In the genomic region with DNA sequence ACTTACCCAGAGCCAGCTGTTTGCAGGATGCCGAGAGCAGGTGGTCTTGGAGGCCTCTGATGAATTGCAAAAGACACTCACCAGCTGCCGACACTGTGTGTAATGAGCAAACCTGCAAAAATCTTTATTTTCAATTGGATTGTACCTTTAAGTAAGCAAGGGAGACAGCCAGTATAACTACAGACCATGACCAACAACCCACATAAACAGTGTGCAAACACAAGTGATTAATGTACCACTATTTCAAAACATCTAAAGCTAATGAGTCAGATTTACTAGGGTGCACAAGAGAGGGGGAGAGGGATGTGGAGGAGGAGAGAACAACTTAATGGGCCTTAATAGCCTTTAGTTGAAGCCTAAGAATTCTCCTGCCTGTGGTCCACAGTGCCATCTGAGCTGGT, we compare ENCODE assay signal across 13 cellular contexts.
DNase-seq lines count a peak whose midpoint lies in the region; ATAC-seq and TF ChIP-seq lines count a peak whose summit lies in the region.
"Had no signal": no experiment of that assay in that cellular context is flagged by ENCODE, and none has a peak within 500 bp of the region (broad histone marks: within the 10 kb centered on the region; RNA-seq: fewer than 3 reads in every experiment).

No MANE protein-coding gene starts in this region.

- peaks cover 8% of the 10 kb centered on the region for H3K4me1 Mint-ChIP-seq in activated CD4-positive, alpha-beta T cell treated with anti-CD3 and anti-CD28 coated beads, Interleukin-2, amount 10 ng/mL, durations not matched to agents 24 days and 14 days

- H3K27me3 Mint-ChIP-seq in activated CD4-positive, alpha-beta T cell treated with anti-CD3 and anti-CD28 coated beads, Interleukin-2, amount 10 ng/mL, durations not matched to agents 24 days and 14 days: peaks cover 2% of the 10 kb centered on the region
- H3K27me3 Mint-ChIP-seq: dendritic cell treated with granulocyte-macrophage colony-stimulating factor and Interleukin-4, amounts not matched to agents 40 ng/mL and 50 ng/mL, for 4 days; stimulated activated naive CD8-positive, alpha-beta T cell treated with anti-CD3 and anti-CD28 coated beads, Interleukin-15, amount 100 ng/mL, for 72 hours had no signal

- H3K27ac Mint-ChIP-seq in activated CD4-positive, alpha-beta T cell treated with anti-CD3 and anti-CD28 coated beads, Interleukin-2, amount 10 ng/mL, durations not matched to agents 24 days and 14 days: no peak overlapping the region
- H3K27ac Mint-ChIP-seq: dendritic cell treated with granulocyte-macrophage colony-stimulating factor and Interleukin-4, amounts not matched to agents 40 ng/mL and 50 ng/mL, for 4 days; natural killer cell treated with Interleukin-12 subunit alpha and Interleukin-12 subunit beta and Interleukin-15 and Interleukin-18, amount 100 ng/mL, for 72 hours; stimulated activated naive CD8-positive, alpha-beta T cell treated with anti-CD3 and anti-CD28 coated beads, Interleukin-15, amount 100 ng/mL, for 72 hours had no signal

- in situ Hi-C loops in brain microvascular endothelial cell (cut with HindIII; ENCODE audit: low pct_ligation_motif_present, low sequenced_read_pairs): no loop called here

- H3K4me3 ChIP-seq in BJ (ENCODE audit: low read depth, low read length) (no peak overlapping the region), fibroblast of mammary gland (ENCODE audit: control insufficient read depth, low read depth, low read length) (no peak overlapping the region), brain microvascular endothelial cell (ENCODE audit: low read depth, low read length) (no peak overlapping the region)
- H3K4me3 ChIP-seq: BLaER1 had no signal

- CTCF ChIA-PET in BJ (lab: Yijun Ruan, JAX): interaction anchor here (0.6 to 2.3 kb wide), 4 partner anchors 52 to 70 kb away, joined by 3 to 6 read pairs (median 3); no protein-coding TSS in a partner anchor

- TF ChIP-seq CTCF in BJ (IDR thresholded peaks at IDR 0.05; ENCODE audit: insufficient read depth, low read depth, low read length) (no peak), fibroblast of mammary gland (conservative IDR thresholded peaks at IDR 0.05; ENCODE audit: control insufficient read depth, insufficient read depth, low read depth, low read length) (no peak), brain microvascular endothelial cell (IDR thresholded peaks at IDR 0.05; ENCODE audit: low read depth, low read length, missing control alignments) (no peak)

- intact Hi-C loops in activated CD4-positive, alpha-beta T cell treated with anti-CD3 and anti-CD28 coated beads, Interleukin-2, amount 10 ng/mL, durations not matched to agents 24 days and 14 days (cut with micrococcal nuclease): no loop called here

- H3K27me3 ChIP-seq in BJ (ENCODE audit: control insufficient read depth, insufficient read depth, low read length): no peaks in the 10 kb centered on the region; the same call in 1 of the 2 replicates
- no peaks in the 10 kb centered on the region for H3K27me3 ChIP-seq in brain microvascular endothelial cell (replicated peaks)
- H3K27me3 ChIP-seq: BLaER1 had no signal

- H3K36me3 ChIP-seq in BJ (ENCODE audit: control insufficient read depth, insufficient read depth, low read length): no peaks in the 10 kb centered on the region
- no peaks in the 10 kb centered on the region for H3K36me3 ChIP-seq in brain microvascular endothelial cell (replicated peaks)
- H3K36me3 ChIP-seq: BLaER1 had no signal

- DNase-seq in BJ (ENCODE audit: low read depth) (peak; percentile 80), NCI-H1092 (lab: John Stamatoyannopoulos, UW) (peak; percentile 47), RKO (ENCODE audit: low spot score) (peak; percentile 14), fibroblast of mammary gland (ENCODE audit: low read depth) (peak; percentile 83), brain microvascular endothelial cell (no peak)
- no peak for DNase-seq in activated CD4-positive, alpha-beta T cell treated with anti-CD3 and anti-CD28 coated beads, Interleukin-2, amount 10 ng/mL, durations not matched to agents 24 days and 14 days
- DNase-seq: stimulated activated naive CD8-positive, alpha-beta T cell treated with anti-CD3 and anti-CD28 coated beads, Interleukin-15, amount 100 ng/mL, for 72 hours had no signal

- H3K36me3 Mint-ChIP-seq in activated CD4-positive, alpha-beta T cell treated with anti-CD3 and anti-CD28 coated beads, Interleukin-2, amount 10 ng/mL, durations not matched to agents 24 days and 14 days (ENCODE audit: low read depth): no peaks in the 10 kb centered on the region
- H3K36me3 Mint-ChIP-seq: IgD-negative memory B cell; natural killer cell treated with Interleukin-12 subunit alpha and Interleukin-12 subunit beta and Interleukin-15 and Interleukin-18, amount 100 ng/mL, for 72 hours had no signal

- ATAC-seq in GM19467 (IDR thresholded peaks at IDR 0.05; ENCODE audit: unreplicated experiment) (no peak), GM21528 (IDR thresholded peaks at IDR 0.05; ENCODE audit: low FRiP score, unreplicated experiment) (no peak)
- ATAC-seq: stimulated activated naive CD8-positive, alpha-beta T cell treated with anti-CD3 and anti-CD28 coated beads, Interleukin-15, amount 100 ng/mL, for 72 hours had no signal

- no peaks in the 10 kb centered on the region for H3K9me3 Mint-ChIP-seq in activated CD4-positive, alpha-beta T cell treated with anti-CD3 and anti-CD28 coated beads, Interleukin-2, amount 10 ng/mL, durations not matched to agents 24 days and 14 days
- H3K9me3 Mint-ChIP-seq: dendritic cell treated with granulocyte-macrophage colony-stimulating factor and Interleukin-4, amounts not matched to agents 40 ng/mL and 50 ng/mL, for 4 days; natural killer cell treated with Interleukin-12 subunit alpha and Interleukin-12 subunit beta and Interleukin-15 and Interleukin-18, amount 100 ng/mL, for 72 hours had no signal

- no peak overlapping the region for H3K4me3 Mint-ChIP-seq in activated CD4-positive, alpha-beta T cell treated with anti-CD3 and anti-CD28 coated beads, Interleukin-2, amount 10 ng/mL, durations not matched to agents 24 days and 14 days
- H3K4me3 Mint-ChIP-seq: dendritic cell treated with granulocyte-macrophage colony-stimulating factor and Interleukin-4, amounts not matched to agents 40 ng/mL and 50 ng/mL, for 4 days; IgD-negative memory B cell; natural killer cell treated with Interleukin-12 subunit alpha and Interleukin-12 subunit beta and Interleukin-15 and Interleukin-18, amount 100 ng/mL, for 72 hours; stimulated activated naive CD8-positive, alpha-beta T cell treated with anti-CD3 and anti-CD28 coated beads, Interleukin-15, amount 100 ng/mL, for 72 hours had no signal

- H3K27ac ChIP-seq in brain microvascular endothelial cell: no peak overlapping the region
- H3K27ac ChIP-seq: BLaER1 had no signal

- POLR2A ChIA-PET in BJ (lab: Charles Lee): no interaction called here

Comparison
In these comparisons a context has a peak if more than half of its experiments do, and no peak if none do; other contexts are left out.
1. DNase-seq: peak in BJ (single experiment), NCI-H1092 (single experiment), RKO (single experiment) and fibroblast of mammary gland (single experiment); none in brain microvascular endothelial cell (single experiment) and activated CD4-positive, alpha-beta T cell treated with anti-CD3 and anti-CD28 coated beads, Interleukin-2, amount 10 ng/mL, durations not matched to agents 24 days and 14 days (single experiment).